In genomic region chr16:84116720-84117481, GRCh38 we compare ENCODE assay signal across 8 cellular contexts. TPM values are rescaled to one million over a fixed set of nuclear protein-coding genes. Genes with fewer than 3 reads are reported as not detected.
DNase-seq lines count a peak whose midpoint lies in the region; ATAC-seq and TF ChIP-seq lines count a peak whose summit lies in the region.

Gene MBTPS1 (minus strand): TSS chr16:84116942. CDS start chr16:84101783, 15,159 bp downstream.

- DNase-seq in Caco-2 (peak; percentile 99 to 100), NT2/D1 (ENCODE audit: low read depth, low spot score) (peak; percentile 98), endodermal cell (peak; percentile 99)
- peak; percentile 92 for DNase-seq in activated CD8-positive, alpha-beta memory T cell treated with anti-CD3 and anti-CD28 coated beads, Interleukin-2, amount 50 U/mL, for 1 hour (ENCODE audit: extremely low read depth)
- DNase-seq in stimulated activated CD8-positive, alpha-beta memory T cell treated with anti-CD3 and anti-CD28 coated beads, Interleukin-15, amount 100 ng/mL, for 4 hours (ENCODE audit: low read depth in 2 of 2) = peak; percentile 94 to 98

- WGBS in endodermal cell (ENCODE audit: insufficient coverage in 1 of 2, insufficient read length in 1 of 2), 2 experiments = 0% methylated on average over 52 to 93 of the region's 93 CpGs
- WGBS in mesodermal cell (ENCODE audit: insufficient coverage in 2 of 2), 2 experiments = 0 to 2% methylated on average over 61 to 92 of the region's 93 CpGs

- H3K4me1 ChIP-seq in Caco-2 = no peaks in the 10 kb centered on the region
- peaks cover 8% of the 10 kb centered on the region; the same call in 1 of the 2 replicates for H3K4me1 ChIP-seq in HUES48 (ENCODE audit: control insufficient read depth, insufficient read depth, low read length)
- no peaks in the 10 kb centered on the region for H3K4me1 ChIP-seq in NT2/D1 (ENCODE audit: insufficient read depth, insufficient read length)
- no peaks in the 10 kb centered on the region for H3K4me1 ChIP-seq in endodermal cell (ENCODE audit: control insufficient read depth, insufficient read depth, low read length)
- H3K4me1 ChIP-seq in mesodermal cell (ENCODE audit: control insufficient read depth, insufficient read depth, low read length, poor library complexity, severe bottlenecking) = peaks cover 2% of the 10 kb centered on the region

- H3K9me3 ChIP-seq in Caco-2 (no peaks in the 10 kb centered on the region), HUES48 (ENCODE audit: control insufficient read depth, insufficient read depth, low read length) (no peaks in the 10 kb centered on the region), NT2/D1 (ENCODE audit: insufficient read depth, low read length) (no peaks in the 10 kb centered on the region), endodermal cell (ENCODE audit: control insufficient read depth, low read length) (no peaks in the 10 kb centered on the region), mesodermal cell (ENCODE audit: control insufficient read depth, low read length) (no peaks in the 10 kb centered on the region)

- POLR2A ChIA-PET in Caco-2 (lab: Charles Lee) = interaction anchor here (0.5 to 1.4 kb wide), 6 partner anchors 19 to 970 kb away, joined by 3 to 10 read pairs (median 4); partner anchors contain the start of genes DNAAF1, HSDL1 and TAF1C

- H3K27me3 Mint-ChIP-seq in Caco-2 (ENCODE audit: insufficient read depth, unreplicated experiment) (no peaks in the 10 kb centered on the region), endodermal cell (ENCODE audit: insufficient read depth) (no peaks in the 10 kb centered on the region)

- CTCF ChIA-PET in Caco-2 (lab: Charles Lee) = interaction anchor here (0.5 to 1.5 kb wide), 7 partner anchors 10 to 327 kb away, joined by 3 to 11 read pairs (median 4); partner anchors contain the start of gene TAF1C

- peaks cover 23% of the 10 kb centered on the region for H3K36me3 Mint-ChIP-seq in Caco-2 (ENCODE audit: insufficient read depth, unreplicated experiment)
- peaks cover 7% of the 10 kb centered on the region for H3K36me3 Mint-ChIP-seq in endodermal cell (ENCODE audit: low read depth)

- H3K9me3 Mint-ChIP-seq in Caco-2 (ENCODE audit: unreplicated experiment) = no peaks in the 10 kb centered on the region
- H3K9me3 Mint-ChIP-seq in endodermal cell = no peaks in the 10 kb centered on the region

- TF ChIP-seq CTCF in Caco-2 (IDR thresholded peaks at IDR 0.05; ENCODE audit: insufficient read depth in 1 of 2, low read depth in 1 of 2, low read length in 1 of 2, severe bottlenecking in 1 of 2, unreplicated experiment in 1 of 2) (no peak), endodermal cell (conservative IDR thresholded peaks at IDR 0.05) (no peak)

- H3K4me1 Mint-ChIP-seq in Caco-2 (ENCODE audit: low read depth, unreplicated experiment) (no peaks in the 10 kb centered on the region), endodermal cell (peaks cover 7% of the 10 kb centered on the region)

- ATAC-seq in GM21390 (IDR thresholded peaks at IDR 0.05; ENCODE audit: unreplicated experiment) = peak; percentile 91

- intact Hi-C loops in Caco-2 (cut with micrococcal nuclease; ENCODE audit: unreplicated experiment) = loop anchor here (1.0 to 2.0 kb wide), 3 partner anchors 21 to 58 kb away; partner anchors contain the start of genes DNAAF1 and HSDL1

- H3K4me3 Mint-ChIP-seq in Caco-2 (ENCODE audit: unreplicated experiment) (peak within 1 kb of the TSS; percentile 92), endodermal cell (peak within 1 kb of the TSS; percentile 90)

- H3K9ac ChIP-seq in HUES48 (ENCODE audit: low read depth, low read length) (peak within 1 kb of the TSS; percentile 80), NT2/D1 (ENCODE audit: insufficient read length, low read depth) (peak within 1 kb of the TSS; percentile 98), endodermal cell (ENCODE audit: extremely low read depth, low read length, poor library complexity, severe bottlenecking) (peak within 1 kb of the TSS; percentile 93)

- no peaks in the 10 kb centered on the region for H3K27me3 ChIP-seq in Caco-2 (replicated peaks; ENCODE audit: control insufficient read depth, insufficient read depth, low read length)
- no peaks in the 10 kb centered on the region for H3K27me3 ChIP-seq in HUES48 (ENCODE audit: control insufficient read depth, insufficient read depth, low read length)
- H3K27me3 ChIP-seq in NT2/D1 (ENCODE audit: insufficient read depth, insufficient read length) = peaks cover 9% of the 10 kb centered on the region
- no peaks in the 10 kb centered on the region for H3K27me3 ChIP-seq in endodermal cell (ENCODE audit: control insufficient read depth, insufficient read depth, low read length, poor library complexity, severe bottlenecking)

- H3K36me3 ChIP-seq in Caco-2 (ENCODE audit: control insufficient read depth, insufficient read depth, low read length) (no peaks in the 10 kb centered on the region; the same call in 1 of the 2 replicates), HUES48 (ENCODE audit: control insufficient read depth, insufficient read depth, low read length) (no peaks in the 10 kb centered on the region; the same call in 1 of the 2 replicates), NT2/D1 (ENCODE audit: insufficient read depth, insufficient read length, low read length) (no peaks in the 10 kb centered on the region), endodermal cell (ENCODE audit: control insufficient read depth, insufficient read depth, low read length) (peaks cover 7% of the 10 kb centered on the region), mesodermal cell (ENCODE audit: control insufficient read depth, insufficient read depth, low read length) (peaks cover 8% of the 10 kb centered on the region)

- H3K27ac ChIP-seq in HUES48 (ENCODE audit: low read depth, low read length) (peak within 1 kb of the TSS; percentile 84), endodermal cell (ENCODE audit: low read depth, low read length) (peak within 1 kb of the TSS; percentile 90), mesodermal cell (ENCODE audit: low read depth, low read length, severe bottlenecking) (peak within 1 kb of the TSS; percentile 90)

- H3K27ac Mint-ChIP-seq in Caco-2 (ENCODE audit: unreplicated experiment) (peak within 1 kb of the TSS; percentile 96), endodermal cell (peak within 1 kb of the TSS; percentile 98)

- TSS peak; percentile 86 for BruUV-seq in Caco-2 (replicated peaks; lab: Mats Ljungman, UMichigan)

- H3K4me3 ChIP-seq in Caco-2 (ENCODE audit: low read depth, low read length) = peak within 1 kb of the TSS; percentile 62
- peak within 1 kb of the TSS; percentile 93 for H3K4me3 ChIP-seq in HUES48 (ENCODE audit: low read depth, low read length)
- H3K4me3 ChIP-seq in NT2/D1 (ENCODE audit: insufficient read length, low read depth) = peak within 1 kb of the TSS; percentile 94
- H3K4me3 ChIP-seq in endodermal cell (ENCODE audit: low read length) = peak within 1 kb of the TSS; percentile 98
- peak within 1 kb of the TSS; percentile 88 for H3K4me3 ChIP-seq in mesodermal cell (ENCODE audit: extremely low read depth, insufficient read depth, low read length, poor library complexity, severe bottlenecking)

RNA-seq across cellular contexts. Expression of gene MBTPS1, which starts in this region (rescaled TPM):
- total RNA-seq in Caco-2 (2022) (93.2 and 96.4 TPM in 2 replicates), endodermal cell (10 to 100 TPM; 59.7 to 62.9 TPM)
- 69.3 TPM for polyA plus RNA-seq in endodermal cell (2013, experiment 1 of 2)
- polyA plus RNA-seq in endodermal cell (2013, experiment 2 of 2) = 64.4 TPM
- polyA plus RNA-seq in mesodermal cell (2013, experiment 1 of 2) = 66.8 TPM
- 63.2 TPM for polyA plus RNA-seq in mesodermal cell (2013, experiment 2 of 2)

Comparison
In these comparisons a context has a peak if more than half of its experiments do, and no peak if none do; other contexts are left out.
1. Peak in every context shown above with its lines: DNase-seq, ATAC-seq, H3K4me3 ChIP-seq and H3K27ac ChIP-seq.